ENCODE assay signal across 18 cellular contexts in genomic region chr17:32258383-32259121, GRCh38. TPM values are rescaled to one million over a fixed set of nuclear protein-coding genes. Genes with fewer than 3 reads are reported as not detected.
DNase-seq lines count a peak whose midpoint lies in the region; ATAC-seq and TF ChIP-seq lines count a peak whose summit lies in the region.
"Had no signal": no experiment of that assay in that cellular context is flagged by ENCODE, and none has a peak within 500 bp of the region (broad histone marks: within the 10 kb centered on the region; RNA-seq: fewer than 3 reads in every experiment).

No MANE protein-coding gene starts in this region.

- H3K27me3 ChIP-seq in Karpas-422 (ENCODE audit: low read length) = no peaks in the 10 kb centered on the region
- no peaks in the 10 kb centered on the region for H3K27me3 ChIP-seq in ectodermal cell (ENCODE audit: control insufficient read depth, insufficient read depth, low read length, poor library complexity, severe bottlenecking)
- H3K27me3 ChIP-seq: right atrium auricular region, testis had no signal

- intact Hi-C loops in posterior vena cava (cut with DNase I) = no loop called here

- peaks cover 4% of the 10 kb centered on the region for H3K4me1 Mint-ChIP-seq in endothelial cell (ENCODE audit: unreplicated experiment)
- H3K4me1 Mint-ChIP-seq: activated CD4-positive, alpha-beta T cell treated with anti-CD3 and anti-CD28 coated beads, Interleukin-2, amount 10 ng/mL, durations not matched to agents 24 days and 14 days; central memory CD8-positive, alpha-beta T cell had no signal

- no peaks in the 10 kb centered on the region for H3K36me3 Mint-ChIP-seq in endothelial cell (ENCODE audit: low read depth, unreplicated experiment)
- H3K36me3 Mint-ChIP-seq: natural killer cell had no signal

- H3K4me3 ChIP-seq in Karpas-422 (ENCODE audit: low read length) (no peak overlapping the region), ectodermal cell (ENCODE audit: insufficient read depth, low read depth, low read length) (no peak overlapping the region)
- H3K4me3 ChIP-seq: BLaER1 treated with 17β-estradiol and CSF1 and Interleukin-3, amounts not matched to agents 10 nM and 100 nM; right atrium auricular region; testis had no signal

- no peaks in the 10 kb centered on the region for H3K36me3 ChIP-seq in Karpas-422 (ENCODE audit: insufficient read depth, low read length)
- no peaks in the 10 kb centered on the region for H3K36me3 ChIP-seq in ectodermal cell (ENCODE audit: control insufficient read depth, insufficient read depth, low read length)
- H3K36me3 ChIP-seq: BLaER1 treated with 17β-estradiol and CSF1 and Interleukin-3, amounts not matched to agents 10 nM and 100 nM; right atrium auricular region had no signal

- 36 to 41% methylated on average over 18 of the region's 18 CpGs for WGBS in ectodermal cell, 2 experiments

- H4K20me1 ChIP-seq in Karpas-422 (ENCODE audit: insufficient read depth, low read depth, low read length) = no peaks in the 10 kb centered on the region

- peaks cover 5% of the 10 kb centered on the region for H3K27me3 Mint-ChIP-seq in endothelial cell (ENCODE audit: unreplicated experiment)

- H3K27ac ChIP-seq in Karpas-422 (ENCODE audit: low read length) (no peak overlapping the region), ectodermal cell (ENCODE audit: insufficient read depth, low read depth, low read length, poor library complexity, severe bottlenecking) (peak overlapping the region; percentile 41)
- H3K27ac ChIP-seq: BLaER1 treated with 17β-estradiol and CSF1 and Interleukin-3, amounts not matched to agents 10 nM and 100 nM; right atrium auricular region; testis had no signal

- DNase-seq in Karpas-422 = peak; percentile 34
- peak; percentile 55 for DNase-seq in NCI-H345 (lab: John Stamatoyannopoulos, UW)
- peak; percentile 41 for DNase-seq in posterior vena cava (ENCODE audit: low spot score)
- no peak for DNase-seq in activated naive CD4-positive, alpha-beta T cell (lab: John Stamatoyannopoulos, UW)
- no peak for DNase-seq in endothelial cell (ENCODE audit: low spot score)
- DNase-seq: activated CD4-positive, alpha-beta T cell treated with anti-CD3 and anti-CD28 coated beads, Interleukin-2, amount 10 ng/mL, durations not matched to agents 24 days and 14 days; activated T-cell treated with anti-CD3 and anti-CD28 coated beads, Interleukin-2, amount 50 U/mL, for 1 hour; natural killer cell; PC-3; SK-N-SH; testis had no signal

- H3K9me3 Mint-ChIP-seq in endothelial cell (ENCODE audit: unreplicated experiment) = no peaks in the 10 kb centered on the region
- H3K9me3 Mint-ChIP-seq: activated CD4-positive, alpha-beta T cell treated with anti-CD3 and anti-CD28 coated beads, Interleukin-2, amount 10 ng/mL, durations not matched to agents 24 days and 14 days; central memory CD8-positive, alpha-beta T cell; natural killer cell had no signal

- TF ChIP-seq CTCF in endothelial cell (IDR thresholded peaks at IDR 0.05; ENCODE audit: unreplicated experiment) = no peak

- H3K4me3 Mint-ChIP-seq in endothelial cell (ENCODE audit: unreplicated experiment) = no peak overlapping the region
- H3K4me3 Mint-ChIP-seq: activated CD4-positive, alpha-beta T cell treated with anti-CD3 and anti-CD28 coated beads, Interleukin-2, amount 10 ng/mL, durations not matched to agents 24 days and 14 days; central memory CD8-positive, alpha-beta T cell; natural killer cell had no signal

- H3K9me2 ChIP-seq in Karpas-422 (replicated peaks; ENCODE audit: insufficient read depth, low read length) = no peaks in the 10 kb centered on the region
- H3K9me2 ChIP-seq: SK-N-SH had no signal

- no peak overlapping the region for H2AFZ ChIP-seq in Karpas-422 (ENCODE audit: low read length)

- H3K9ac ChIP-seq in Karpas-422 (ENCODE audit: low read length) = no peak overlapping the region
- H3K9ac ChIP-seq: BLaER1 treated with 17β-estradiol and CSF1 and Interleukin-3, amounts not matched to agents 10 nM and 100 nM; SK-N-SH had no signal

- no peaks in the 10 kb centered on the region for H3K79me2 ChIP-seq in Karpas-422 (ENCODE audit: low read length)

- no peak for ATAC-seq in HG02981 (IDR thresholded peaks at IDR 0.05; ENCODE audit: unreplicated experiment)
- ATAC-seq: natural killer cell, PC-3 had no signal

- H3K4me1 ChIP-seq in Karpas-422 (ENCODE audit: low read length) (peaks cover 9% of the 10 kb centered on the region), ectodermal cell (ENCODE audit: control insufficient read depth, insufficient read depth, low read length) (peaks cover 10% of the 10 kb centered on the region)

- no peak overlapping the region for H3K4me2 ChIP-seq in Karpas-422 (ENCODE audit: low read depth, low read length, poor library complexity, severe bottlenecking)
- H3K4me2 ChIP-seq: SK-N-SH had no signal

- no peaks in the 10 kb centered on the region for H3K9me3 ChIP-seq in Karpas-422 (ENCODE audit: low read length)
- no peaks in the 10 kb centered on the region for H3K9me3 ChIP-seq in ectodermal cell (ENCODE audit: control insufficient read depth, low read length)
- H3K9me3 ChIP-seq: BLaER1 treated with 17β-estradiol and CSF1 and Interleukin-3, amounts not matched to agents 10 nM and 100 nM; right atrium auricular region; SK-N-SH; testis had no signal

- H3K27ac Mint-ChIP-seq in endothelial cell (ENCODE audit: unreplicated experiment) = no peak overlapping the region
- H3K27ac Mint-ChIP-seq: activated CD4-positive, alpha-beta T cell treated with anti-CD3 and anti-CD28 coated beads, Interleukin-2, amount 10 ng/mL, durations not matched to agents 24 days and 14 days; natural killer cell had no signal

RNA-seq across cellular contexts. Expression of gene RHBDL3, which starts 7.1 kb away (rescaled TPM):
- total RNA-seq in Karpas-422 (2014; rRNA removed; shearing (Covaris generic); ENCODE audit: low replicate concordance) = not detected in 2 replicates
- 3.1 TPM for polyA plus RNA-seq in ectodermal cell (2013, experiment 1 of 4)
- 3.2 TPM for polyA plus RNA-seq in ectodermal cell (2013, experiment 2 of 4)
- 5.8 TPM for polyA plus RNA-seq in ectodermal cell (2013, experiment 3 of 4)
- 5.9 TPM for polyA plus RNA-seq in ectodermal cell (2013, experiment 4 of 4)
- under 1 TPM in 1 of 2 donors, not detected in 1; 0.86 TPM for total RNA-seq in posterior vena cava
- 1.7 TPM for total RNA-seq in endothelial cell (ENCODE audit: unreplicated experiment)
- total RNA-seq: lung microvascular endothelial cell, MCF 10A, PC-3 had no signal

Comparison
In these comparisons a context has a peak if more than half of its experiments do, and no peak if none do; other contexts are left out.
1. DNase-seq: peak in Karpas-422 (single experiment), NCI-H345 (single experiment) and posterior vena cava (single experiment); none in activated naive CD4-positive, alpha-beta T cell (0 of 4) and endothelial cell (single experiment).